ENCODE assay signal across 26 cellular contexts in the genomic region with DNA sequence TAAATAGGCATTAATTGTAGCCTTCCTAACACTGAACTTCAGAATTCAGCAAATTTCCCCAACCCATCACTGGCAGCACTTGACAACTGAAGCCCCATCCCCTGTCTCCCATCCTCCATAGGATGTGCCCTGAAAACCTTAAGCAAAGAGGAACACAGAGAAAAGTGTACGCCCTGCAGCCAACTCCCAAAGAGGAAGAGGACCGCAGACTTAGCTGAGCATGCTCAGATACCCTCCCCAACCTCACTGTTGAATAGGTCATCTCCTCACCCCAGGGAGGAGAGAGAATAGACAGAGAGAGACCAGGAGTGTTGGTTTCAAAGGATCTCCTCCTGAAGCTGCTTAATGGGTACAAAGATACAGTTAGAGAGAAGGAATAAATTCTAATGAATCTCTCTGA. TPM values are rescaled to one million over a fixed set of nuclear protein-coding genes. Genes with fewer than 3 reads are reported as not detected.
DNase-seq lines count a peak whose midpoint lies in the region; ATAC-seq, FAIRE-seq and TF ChIP-seq lines count a peak whose summit lies in the region.
"Had no signal": no experiment of that assay in that cellular context is flagged by ENCODE, and none has a peak within 500 bp of the region (broad histone marks: within the 10 kb centered on the region; RNA-seq: fewer than 3 reads in every experiment).

No MANE protein-coding gene starts in this region.

- no peaks in the 10 kb centered on the region for H3K27me3 Mint-ChIP-seq in activated CD4-positive, alpha-beta T cell treated with anti-CD3 and anti-CD28 coated beads for 36 hours
- no peaks in the 10 kb centered on the region for H3K27me3 Mint-ChIP-seq in activated T-helper 1 cell treated with anti-CD3 and anti-CD28 coated beads, Interleukin-12 subunit alpha, Interleukin-12 subunit beta, Interleukin-2, Interleukin-4 antibody, amounts not matched to agents 30 ng/mL and 10 ng/mL and 1 ng/mL, durations not matched to agents 14 hours and 24 hours and 36 hours (ENCODE audit: insufficient read depth)
- no peaks in the 10 kb centered on the region for H3K27me3 Mint-ChIP-seq in natural killer cell treated with Interleukin-12 subunit alpha and Interleukin-12 subunit beta and Interleukin-15 and Interleukin-18, amount 100 ng/mL, for 72 hours
- H3K27me3 Mint-ChIP-seq in progenitor cell of endocrine pancreas = peaks cover 10% of the 10 kb centered on the region
- H3K27me3 Mint-ChIP-seq: stimulated activated memory B cell treated with anti-CD40 and anti-IgM and Interleukin-4, amounts not matched to agents 10 μg/mL and 1 μg/mL and 100 μg/mL, for 72 hours had no signal

- H3K27me3 ChIP-seq in Loucy (ENCODE audit: insufficient read depth, low read length, poor library complexity, severe bottlenecking) (no peaks in the 10 kb centered on the region), right cardiac atrium (ENCODE audit: control insufficient read depth, insufficient read depth) (no peaks in the 10 kb centered on the region)
- H3K27me3 ChIP-seq: upper lobe of left lung had no signal

- no peaks in the 10 kb centered on the region for H3K9me3 ChIP-seq in Loucy (ENCODE audit: insufficient read depth, low read depth, low read length)
- no peaks in the 10 kb centered on the region for H3K9me3 ChIP-seq in right cardiac atrium (ENCODE audit: control insufficient read depth, low read length)
- H3K9me3 ChIP-seq: SK-N-SH, upper lobe of left lung had no signal

- peak; percentile 47 for DNase-seq in activated CD4-positive, alpha-beta T cell treated with anti-CD3 and anti-CD28 coated beads for 36 hours
- no peak for DNase-seq in activated CD4-positive, alpha-beta T cell treated with anti-CD3 and anti-CD28 coated beads, Interleukin-2, amount 50 U/mL, for 48 hours
- DNase-seq in activated T-helper 1 cell treated with anti-CD3 and anti-CD28 coated beads, Interleukin-12 subunit alpha, Interleukin-12 subunit beta, Interleukin-2, Interleukin-4 antibody, amounts not matched to agents 30 ng/mL and 10 ng/mL and 1 ng/mL, durations not matched to agents 14 hours and 24 hours and 36 hours (ENCODE audit: low spot score) = no peak
- no peak for DNase-seq in natural killer cell treated with Interleukin-12 subunit alpha and Interleukin-12 subunit beta and Interleukin-15 and Interleukin-18, amount 100 ng/mL, for 72 hours (ENCODE audit: low spot score)
- no peak for DNase-seq in GM19239 (ENCODE audit: insufficient read length, low spot score)
- DNase-seq in right cardiac atrium = no peak
- DNase-seq in progenitor cell of endocrine pancreas (ENCODE audit: low spot score, unreplicated experiment) = no peak
- DNase-seq: C1 segment of cervical spinal cord; central memory CD4-positive, alpha-beta T cell; DMS79 treated with DMSO at 0.1 percent for 48 hours; effector CD4-positive, alpha-beta T cell; islet precursor cell; Karpas-422; NCI-H526 treated with DMSO at 0.1 percent for 48 hours; SK-N-SH; stimulated activated CD4-positive, alpha-beta T cell treated with anti-CD3 and anti-CD28 coated beads, Interleukin-12 subunit alpha, Interleukin-12 subunit beta, amount 100 ng/mL, for 4 hours; upper lobe of left lung had no signal

- H3K79me2 ChIP-seq in Loucy (ENCODE audit: insufficient read depth, low read length) = no peaks in the 10 kb centered on the region

- H3K4me3 Mint-ChIP-seq in activated CD4-positive, alpha-beta T cell treated with anti-CD3 and anti-CD28 coated beads for 36 hours = peak overlapping the region; percentile 85
- H3K4me3 Mint-ChIP-seq in activated T-helper 1 cell treated with anti-CD3 and anti-CD28 coated beads, Interleukin-12 subunit alpha, Interleukin-12 subunit beta, Interleukin-2, Interleukin-4 antibody, amounts not matched to agents 30 ng/mL and 10 ng/mL and 1 ng/mL, durations not matched to agents 14 hours and 24 hours and 36 hours = peak overlapping the region; percentile 71
- H3K4me3 Mint-ChIP-seq in natural killer cell treated with Interleukin-12 subunit alpha and Interleukin-12 subunit beta and Interleukin-15 and Interleukin-18, amount 100 ng/mL, for 72 hours = peak overlapping the region; percentile 82
- no peak overlapping the region for H3K4me3 Mint-ChIP-seq in progenitor cell of endocrine pancreas (ENCODE audit: low read depth)
- H3K4me3 Mint-ChIP-seq: memory B cell; neural crest cell; stimulated activated memory B cell treated with anti-CD40 and anti-IgM and Interleukin-4, amounts not matched to agents 10 μg/mL and 1 μg/mL and 100 μg/mL, for 72 hours had no signal

- no peaks in the 10 kb centered on the region for H3K9me3 Mint-ChIP-seq in activated CD4-positive, alpha-beta T cell treated with anti-CD3 and anti-CD28 coated beads for 36 hours (ENCODE audit: low read depth)
- no peaks in the 10 kb centered on the region for H3K9me3 Mint-ChIP-seq in activated T-helper 1 cell treated with anti-CD3 and anti-CD28 coated beads, Interleukin-12 subunit alpha, Interleukin-12 subunit beta, Interleukin-2, Interleukin-4 antibody, amounts not matched to agents 30 ng/mL and 10 ng/mL and 1 ng/mL, durations not matched to agents 14 hours and 24 hours and 36 hours
- peaks cover 7% of the 10 kb centered on the region for H3K9me3 Mint-ChIP-seq in natural killer cell treated with Interleukin-12 subunit alpha and Interleukin-12 subunit beta and Interleukin-15 and Interleukin-18, amount 100 ng/mL, for 72 hours
- no peaks in the 10 kb centered on the region for H3K9me3 Mint-ChIP-seq in progenitor cell of endocrine pancreas (ENCODE audit: low read depth)
- H3K9me3 Mint-ChIP-seq: memory B cell; neural crest cell; stimulated activated memory B cell treated with anti-CD40 and anti-IgM and Interleukin-4, amounts not matched to agents 10 μg/mL and 1 μg/mL and 100 μg/mL, for 72 hours had no signal

- no peaks in the 10 kb centered on the region for H3K36me3 ChIP-seq in Loucy (ENCODE audit: insufficient read depth, low read length)
- H3K36me3 ChIP-seq: upper lobe of left lung had no signal

- no peaks in the 10 kb centered on the region for H3F3A ChIP-seq in Loucy (ENCODE audit: low read depth)

- H3K4me1 ChIP-seq in Loucy (ENCODE audit: insufficient read depth, low read length, poor library complexity, severe bottlenecking) (no peaks in the 10 kb centered on the region), right cardiac atrium (ENCODE audit: control insufficient read depth, insufficient read depth, low read length) (no peaks in the 10 kb centered on the region)
- H3K4me1 ChIP-seq: upper lobe of left lung had no signal

- H2AFZ ChIP-seq in Loucy (ENCODE audit: low read length) = 0 out of 2 replicates have a peak overlapping the region, but pooled peaks have one; percentile 29

- H3K4me3 ChIP-seq in Loucy (ENCODE audit: low read length, poor library complexity, severe bottlenecking) (no peak overlapping the region), right cardiac atrium (ENCODE audit: low read length) (no peak overlapping the region)
- H3K4me3 ChIP-seq: upper lobe of left lung had no signal

- ATAC-seq in activated CD4-positive, alpha-beta T cell treated with anti-CD3 and anti-CD28 coated beads for 36 hours = peak; percentile 17
- ATAC-seq in natural killer cell treated with Interleukin-12 subunit alpha and Interleukin-12 subunit beta and Interleukin-15 and Interleukin-18, amount 100 ng/mL, for 72 hours = no peak
- ATAC-seq in right cardiac atrium = no peak
- ATAC-seq: Panc1; stimulated activated memory B cell treated with anti-CD40 and anti-IgM and Interleukin-4, amounts not matched to agents 10 μg/mL and 1 μg/mL and 100 μg/mL, for 72 hours had no signal

- intact Hi-C loops in activated CD4-positive, alpha-beta T cell treated with anti-CD3 and anti-CD28 coated beads for 36 hours (cut with DNase I, micrococcal nuclease) = loop anchor here in 1 of 2 experiments (5.0 kb wide), 1 partner anchor 563 kb away; a partner anchor contains a TSS
- intact Hi-C loops in activated T-helper 1 cell treated with anti-CD3 and anti-CD28 coated beads, Interleukin-12 subunit alpha, Interleukin-12 subunit beta, Interleukin-2, Interleukin-4 antibody, amounts not matched to agents 30 ng/mL and 10 ng/mL and 1 ng/mL, durations not matched to agents 14 hours and 24 hours and 36 hours (cut with micrococcal nuclease) = loop anchor here (1.0 to 10.0 kb wide), 2 partner anchors 32 to 860 kb away; no protein-coding TSS in a partner anchor
- intact Hi-C loops in right cardiac atrium (cut with DNase I) = no loop called here

- POLR2A ChIA-PET in activated CD4-positive, alpha-beta T cell treated with anti-CD3 and anti-CD28 coated beads for 36 hours (lab: Charles Lee) = interaction anchor here (0.6 to 1.8 kb wide), 7 partner anchors 10 to 50 kb away, joined by 3 to 17 read pairs (median 5); no protein-coding TSS in a partner anchor

- CTCF ChIA-PET in activated CD4-positive, alpha-beta T cell treated with anti-CD3 and anti-CD28 coated beads for 36 hours (lab: Charles Lee) = interaction anchor here (0.7 to 1.6 kb wide), 8 partner anchors 10 to 67 kb away, joined by 3 to 8 read pairs (median 4); no protein-coding TSS in a partner anchor

- H3K4me2 ChIP-seq in Loucy (ENCODE audit: low read depth, low read length, poor library complexity, severe bottlenecking) = no peak overlapping the region
- H3K4me2 ChIP-seq: SK-N-SH had no signal

- no peak overlapping the region for H3K27ac ChIP-seq in right cardiac atrium (ENCODE audit: low read length)
- H3K27ac ChIP-seq: upper lobe of left lung had no signal

- H4K20me1 ChIP-seq in Loucy (ENCODE audit: insufficient read depth, low read length, poor library complexity, severe bottlenecking) = no peaks in the 10 kb centered on the region

- FAIRE-seq in GM19239 (lab: Jason Lieb, UNC) = no peak
- FAIRE-seq: A204.1, H54 had no signal

- H3K9me2 ChIP-seq in Loucy (replicated peaks; ENCODE audit: low read depth, low read length) = no peaks in the 10 kb centered on the region
- H3K9me2 ChIP-seq: SK-N-SH had no signal

- H3K36me3 Mint-ChIP-seq in activated CD4-positive, alpha-beta T cell treated with anti-CD3 and anti-CD28 coated beads for 36 hours (ENCODE audit: low read depth) = peaks cover 46% of the 10 kb centered on the region
- H3K36me3 Mint-ChIP-seq in activated T-helper 1 cell treated with anti-CD3 and anti-CD28 coated beads, Interleukin-12 subunit alpha, Interleukin-12 subunit beta, Interleukin-2, Interleukin-4 antibody, amounts not matched to agents 30 ng/mL and 10 ng/mL and 1 ng/mL, durations not matched to agents 14 hours and 24 hours and 36 hours (ENCODE audit: low read depth) = peaks cover 13% of the 10 kb centered on the region
- H3K36me3 Mint-ChIP-seq in natural killer cell treated with Interleukin-12 subunit alpha and Interleukin-12 subunit beta and Interleukin-15 and Interleukin-18, amount 100 ng/mL, for 72 hours = peaks cover 12% of the 10 kb centered on the region
- H3K36me3 Mint-ChIP-seq in progenitor cell of endocrine pancreas (ENCODE audit: insufficient read depth) = no peaks in the 10 kb centered on the region
- H3K36me3 Mint-ChIP-seq: memory B cell; stimulated activated memory B cell treated with anti-CD40 and anti-IgM and Interleukin-4, amounts not matched to agents 10 μg/mL and 1 μg/mL and 100 μg/mL, for 72 hours had no signal

- no peak for TF ChIP-seq CTCF in Loucy (conservative IDR thresholded peaks at IDR 0.05; ENCODE audit: low read length)
- TF ChIP-seq CTCF in progenitor cell of endocrine pancreas (IDR thresholded peaks at IDR 0.05; ENCODE audit: unreplicated experiment) = no peak

- WGBS in right cardiac atrium = 68% methylated on average over 2 of the region's 2 CpGs

- no peak overlapping the region for H3K9ac ChIP-seq in Loucy (ENCODE audit: low read depth, low read length, poor library complexity, severe bottlenecking)
- H3K9ac ChIP-seq: SK-N-SH had no signal

- peak overlapping the region; percentile 94 for H3K27ac Mint-ChIP-seq in activated CD4-positive, alpha-beta T cell treated with anti-CD3 and anti-CD28 coated beads for 36 hours
- H3K27ac Mint-ChIP-seq in activated T-helper 1 cell treated with anti-CD3 and anti-CD28 coated beads, Interleukin-12 subunit alpha, Interleukin-12 subunit beta, Interleukin-2, Interleukin-4 antibody, amounts not matched to agents 30 ng/mL and 10 ng/mL and 1 ng/mL, durations not matched to agents 14 hours and 24 hours and 36 hours = peak overlapping the region; percentile 94
- peak overlapping the region; percentile 98 to 100 for H3K27ac Mint-ChIP-seq in natural killer cell treated with Interleukin-12 subunit alpha and Interleukin-12 subunit beta and Interleukin-15 and Interleukin-18, amount 100 ng/mL, for 72 hours
- no peak overlapping the region for H3K27ac Mint-ChIP-seq in progenitor cell of endocrine pancreas
- H3K27ac Mint-ChIP-seq: memory B cell; stimulated activated memory B cell treated with anti-CD40 and anti-IgM and Interleukin-4, amounts not matched to agents 10 μg/mL and 1 μg/mL and 100 μg/mL, for 72 hours had no signal

- H3K4me1 Mint-ChIP-seq in activated CD4-positive, alpha-beta T cell treated with anti-CD3 and anti-CD28 coated beads for 36 hours = peaks cover 85% of the 10 kb centered on the region
- peaks cover 97% of the 10 kb centered on the region for H3K4me1 Mint-ChIP-seq in activated T-helper 1 cell treated with anti-CD3 and anti-CD28 coated beads, Interleukin-12 subunit alpha, Interleukin-12 subunit beta, Interleukin-2, Interleukin-4 antibody, amounts not matched to agents 30 ng/mL and 10 ng/mL and 1 ng/mL, durations not matched to agents 14 hours and 24 hours and 36 hours (ENCODE audit: low read depth)
- H3K4me1 Mint-ChIP-seq in natural killer cell treated with Interleukin-12 subunit alpha and Interleukin-12 subunit beta and Interleukin-15 and Interleukin-18, amount 100 ng/mL, for 72 hours (ENCODE audit: low read depth in 2 of 2) = peaks cover 69 to 84% of the 10 kb centered on the region in 2 donors
- peaks cover 5% of the 10 kb centered on the region for H3K4me1 Mint-ChIP-seq in progenitor cell of endocrine pancreas (ENCODE audit: low read depth)
- H3K4me1 Mint-ChIP-seq: memory B cell had no signal

RNA-seq across cellular contexts. Expression of a gene that starts 50.5 kb away (rescaled TPM):
- 100 to 1,000 TPM; 287 to 291 TPM for total RNA-seq in activated CD4-positive, alpha-beta T cell treated with anti-CD3 and anti-CD28 coated beads for 36 hours
- total RNA-seq in activated T-helper 1 cell treated with anti-CD3 and anti-CD28 coated beads, Interleukin-12 subunit alpha, Interleukin-12 subunit beta, Interleukin-2, Interleukin-4 antibody, amounts not matched to agents 30 ng/mL and 10 ng/mL and 1 ng/mL, durations not matched to agents 14 hours and 24 hours and 36 hours = 651 and 685 TPM in 2 replicates
- 100 to 1,000 TPM in 1 of 2 donors, 10 to 100 TPM in 1; 71.4 to 140 TPM for total RNA-seq in natural killer cell treated with Interleukin-12 subunit alpha and Interleukin-12 subunit beta and Interleukin-15 and Interleukin-18, amount 100 ng/mL, for 72 hours
- total RNA-seq in right cardiac atrium = 1 to 10 TPM in 2 of 4 donors, under 1 TPM in 2; 0.92 to 2.6 (median 1.5) TPM
- polyA plus RNA-seq in right cardiac atrium = 0.59 TPM
- total RNA-seq in progenitor cell of endocrine pancreas = not detected in 2 replicates
- total RNA-seq: fibroblast of lung, neural crest cell, pulmonary artery endothelial cell had no signal
- polyA plus RNA-seq: fibroblast of lung, SK-N-SH had no signal

Comparison
In these comparisons a context has a peak if more than half of its experiments do, and no peak if none do; other contexts are left out.
1. RNA of a gene that starts 50.5 kb away (total RNA-seq): 651 to 685 TPM in activated T-helper 1 cell treated with anti-CD3 and anti-CD28 coated beads, Interleukin-12 subunit alpha, Interleukin-12 subunit beta, Interleukin-2, Interleukin-4 antibody, amounts not matched to agents 30 ng/mL and 10 ng/mL and 1 ng/mL, durations not matched to agents 14 hours and 24 hours and 36 hours, 287 to 291 TPM in activated CD4-positive, alpha-beta T cell treated with anti-CD3 and anti-CD28 coated beads for 36 hours and 71.4 to 140 TPM in natural killer cell treated with Interleukin-12 subunit alpha and Interleukin-12 subunit beta and Interleukin-15 and Interleukin-18, amount 100 ng/mL, for 72 hours; 0.92 to 2.6 TPM in right cardiac atrium and not detected in progenitor cell of endocrine pancreas; every median in the first group is over 10 times any median in the second.